Comparison of ENCODE assay signal across 20 cellular contexts in genomic region chr7:87404674-87405073, GRCh38. TPM values are rescaled to one million over a fixed set of nuclear protein-coding genes. Genes with fewer than 3 reads are reported as not detected.
DNase-seq lines count a peak whose midpoint lies in the region; ATAC-seq, FAIRE-seq and TF ChIP-seq lines count a peak whose summit lies in the region.
"Had no signal": no experiment of that assay in that cellular context is flagged by ENCODE, and none has a peak within 500 bp of the region (broad histone marks: within the 10 kb centered on the region; RNA-seq: fewer than 3 reads in every experiment).

No MANE protein-coding gene starts in this region.

- H3K4me1 ChIP-seq in astrocyte (ENCODE audit: insufficient read depth, low read length) (no peaks in the 10 kb centered on the region), Karpas-422 (ENCODE audit: low read length) (no peaks in the 10 kb centered on the region)
- H3K4me1 ChIP-seq: BLaER1 treated with 17β-estradiol and CSF1 and Interleukin-3, amounts not matched to agents 10 nM and 100 nM had no signal

- H3K9ac ChIP-seq in astrocyte (ENCODE audit: low read length) (no peak overlapping the region), Karpas-422 (ENCODE audit: low read length) (no peak overlapping the region)
- H3K9ac ChIP-seq: BLaER1 treated with 17β-estradiol and CSF1 and Interleukin-3, amounts not matched to agents 10 nM and 100 nM had no signal

- H3K4me1 Mint-ChIP-seq in HFFc6 (ENCODE audit: low read depth) (peaks cover 4% of the 10 kb centered on the region), astrocyte (ENCODE audit: low read depth, unreplicated experiment) (no peaks in the 10 kb centered on the region)
- H3K4me1 Mint-ChIP-seq: B cell had no signal

- no peak overlapping the region for H3K4me3 Mint-ChIP-seq in HFFc6
- H3K4me3 Mint-ChIP-seq in astrocyte (ENCODE audit: unreplicated experiment): no peak overlapping the region
- H3K4me3 Mint-ChIP-seq: B cell; CD8-positive, alpha-beta T cell; GM23338 had no signal

- H3K4me3 ChIP-seq in AG04449 (ENCODE audit: low read depth, low read length) (no peak overlapping the region), astrocyte (ENCODE audit: insufficient read depth, low read depth, low read length) (no peak overlapping the region), foreskin fibroblast (ENCODE audit: low read depth in 1 of 2, low read length in 2 of 2) (no peak overlapping the region), Karpas-422 (ENCODE audit: low read length) (no peak overlapping the region)
- H3K4me3 ChIP-seq: BLaER1 treated with 17β-estradiol and CSF1 and Interleukin-3, amounts not matched to agents 10 nM and 100 nM; GM12878; GM23338 had no signal

- H3K9me3 Mint-ChIP-seq in HFFc6: no peaks in the 10 kb centered on the region
- H3K9me3 Mint-ChIP-seq in astrocyte (ENCODE audit: unreplicated experiment): no peaks in the 10 kb centered on the region
- H3K9me3 Mint-ChIP-seq: CD8-positive, alpha-beta T cell; GM23338 had no signal

- DNase-seq in AG04449 (ENCODE audit: low read depth, low spot score) (peak; percentile 10), HFFc6 (peak; percentile 9), astrocyte (ENCODE audit: low read depth) (peak; percentile 14), foreskin fibroblast (peak; percentile 2 to 15), Karpas-422 (no peak), NCI-H2171 (lab: John Stamatoyannopoulos, UW) (no peak)
- DNase-seq: 8988T; Calu3; CD8-positive, alpha-beta T cell; DMS79 treated with DMSO at 0.1 percent for 48 hours; EL; HCEC 1CT had no signal

- no peaks in the 10 kb centered on the region for H3K9me3 ChIP-seq in astrocyte (ENCODE audit: insufficient read depth, low read depth, low read length)
- no peaks in the 10 kb centered on the region for H3K9me3 ChIP-seq in Karpas-422 (ENCODE audit: low read length)
- H3K9me3 ChIP-seq: BLaER1 treated with 17β-estradiol and CSF1 and Interleukin-3, amounts not matched to agents 10 nM and 100 nM had no signal

- H3K9me2 ChIP-seq in Karpas-422 (replicated peaks; ENCODE audit: insufficient read depth, low read length): no peaks in the 10 kb centered on the region

- ATAC-seq in HG03045 (IDR thresholded peaks at IDR 0.05; ENCODE audit: unreplicated experiment): no peak
- no peak for ATAC-seq in GM19467 (IDR thresholded peaks at IDR 0.05; ENCODE audit: unreplicated experiment)
- ATAC-seq: CD8-positive, alpha-beta T cell; GM12878; GM23338 had no signal

- H3K27ac ChIP-seq in astrocyte (ENCODE audit: low read depth, low read length) (no peak overlapping the region), Karpas-422 (ENCODE audit: low read length) (no peak overlapping the region)
- H3K27ac ChIP-seq: BLaER1 treated with 17β-estradiol and CSF1 and Interleukin-3, amounts not matched to agents 10 nM and 100 nM had no signal

- H3K27me3 ChIP-seq in astrocyte (ENCODE audit: insufficient read depth, low read length) (no peaks in the 10 kb centered on the region), Karpas-422 (ENCODE audit: low read length) (no peaks in the 10 kb centered on the region)
- H3K27me3 ChIP-seq: BLaER1 treated with 17β-estradiol and CSF1 and Interleukin-3, amounts not matched to agents 10 nM and 100 nM had no signal

- H3K4me2 ChIP-seq in astrocyte (ENCODE audit: low read length) (no peak overlapping the region), Karpas-422 (ENCODE audit: low read depth, low read length, poor library complexity, severe bottlenecking) (no peak overlapping the region)
- H3K4me2 ChIP-seq: BLaER1 treated with 17β-estradiol and CSF1 and Interleukin-3, amounts not matched to agents 10 nM and 100 nM; GM23338 had no signal

- no peak for FAIRE-seq in astrocyte (lab: Jason Lieb, UNC)
- FAIRE-seq: GM12878, GM19239, H54 had no signal

- POLR2A ChIA-PET in AG04449 (lab: Yijun Ruan, JAX): no interaction called here

- no peak for TF ChIP-seq CTCF in AG04449 (IDR thresholded peaks at IDR 0.05; ENCODE audit: insufficient read depth, low read length, missing control alignments)
- TF ChIP-seq CTCF in HFFc6 (IDR thresholded peaks at IDR 0.05): no peak
- TF ChIP-seq CTCF in astrocyte (IDR thresholded peaks at IDR 0.05; ENCODE audit: insufficient read depth, low read depth, low read length): no peak
- TF ChIP-seq CTCF in foreskin fibroblast (IDR thresholded peaks at IDR 0.05; ENCODE audit: low read depth, low read length): no peak

- H3K36me3 ChIP-seq in astrocyte (ENCODE audit: insufficient read depth, low read length) (no peaks in the 10 kb centered on the region), Karpas-422 (ENCODE audit: insufficient read depth, low read length) (no peaks in the 10 kb centered on the region)

- H3K79me2 ChIP-seq in astrocyte (ENCODE audit: insufficient read depth, low read length) (no peaks in the 10 kb centered on the region), Karpas-422 (ENCODE audit: low read length) (no peaks in the 10 kb centered on the region)

- no peaks in the 10 kb centered on the region for H4K20me1 ChIP-seq in astrocyte (ENCODE audit: insufficient read depth, low read length)
- no peaks in the 10 kb centered on the region for H4K20me1 ChIP-seq in Karpas-422 (ENCODE audit: insufficient read depth, low read depth, low read length)
- H4K20me1 ChIP-seq: BLaER1 treated with 17β-estradiol and CSF1 and Interleukin-3, amounts not matched to agents 10 nM and 100 nM had no signal

- no peaks in the 10 kb centered on the region for H3K36me3 Mint-ChIP-seq in HFFc6 (ENCODE audit: low read depth)
- H3K36me3 Mint-ChIP-seq in astrocyte (ENCODE audit: low read depth, unreplicated experiment): no peaks in the 10 kb centered on the region
- H3K36me3 Mint-ChIP-seq: CD8-positive, alpha-beta T cell had no signal

- H3K27ac Mint-ChIP-seq in HFFc6 (no peak overlapping the region), astrocyte (ENCODE audit: unreplicated experiment) (no peak overlapping the region)
- H3K27ac Mint-ChIP-seq: B cell; CD8-positive, alpha-beta T cell; GM23338 had no signal

- no peak overlapping the region for H2AFZ ChIP-seq in astrocyte (ENCODE audit: low read depth, low read length)
- H2AFZ ChIP-seq in Karpas-422 (ENCODE audit: low read length): no peak overlapping the region
- H2AFZ ChIP-seq: GM23338 had no signal

- H3K27me3 Mint-ChIP-seq in HFFc6 (ENCODE audit: insufficient read depth) (no peaks in the 10 kb centered on the region; the same call in 1 of the 2 replicates), astrocyte (ENCODE audit: low read depth, unreplicated experiment) (no peaks in the 10 kb centered on the region)
- H3K27me3 Mint-ChIP-seq: B cell had no signal

- CTCF ChIA-PET in AG04449 (lab: Yijun Ruan, JAX): interaction anchor here (1.4 to 6.2 kb wide), 2 partner anchors 11 to 14 kb away, joined by 7 to 47 read pairs; no protein-coding TSS in a partner anchor

RNA-seq across cellular contexts. Expression of gene CROT, which starts 59.2 kb away (rescaled TPM):
- total RNA-seq in HFFc6 (2021; fragmentation: NEBNext Ultra II Directional; extraction: Animal tissue kit (Norgen Biotek cat#: 25700)): 10 to 100 TPM; 13.1 to 16.5 (median 14.6) TPM
- 10.6 and 18.8 TPM in 2 replicates for total RNA-seq in astrocyte
- total RNA-seq in Karpas-422 (2014; rRNA removed; shearing (Covaris generic); ENCODE audit: low replicate concordance): 11.8 and 15.3 TPM in 2 replicates

Comparison
In these comparisons a context has a peak if more than half of its experiments do, and no peak if none do; other contexts are left out.
1. DNase-seq: peak in AG04449 (single experiment), HFFc6 (single experiment), astrocyte (single experiment) and foreskin fibroblast (2 of 2); none in Karpas-422 (single experiment) and NCI-H2171 (single experiment).